ENCODE assay signal across 8 cellular contexts in the genomic region with DNA sequence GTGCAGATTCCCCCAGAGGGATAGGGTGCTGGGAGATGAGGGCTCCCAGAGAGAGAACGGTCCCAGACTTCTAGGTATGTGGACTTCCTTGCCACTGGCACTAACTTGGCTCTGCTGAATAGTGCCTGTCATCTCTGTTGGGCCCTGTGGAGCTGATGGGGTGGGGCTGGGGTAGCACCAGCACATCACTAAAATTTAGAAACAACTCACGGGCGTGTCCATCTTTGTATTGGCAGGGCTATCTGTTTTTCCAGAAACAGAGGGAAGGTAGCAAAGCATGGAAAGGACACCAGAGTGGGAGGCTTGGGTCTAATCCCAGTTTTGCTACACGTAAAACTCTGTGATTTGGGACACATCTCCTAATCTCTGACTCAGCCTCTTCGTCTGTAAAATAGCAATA. TPM values are rescaled to one million over a fixed set of nuclear protein-coding genes. Genes with fewer than 3 reads are reported as not detected.
A peak's percentile ranks its signal among the peaks of the same experiment; 100 is the strongest.
DNase-seq lines count a peak whose midpoint lies in the region; ATAC-seq, FAIRE-seq and TF ChIP-seq lines count a peak whose summit lies in the region.

No MANE protein-coding gene starts in this region.

- no peaks in the 10 kb centered on the region for H3K27me3 ChIP-seq in OCI-LY3 (ENCODE audit: low read depth, low read length)
- no peaks in the 10 kb centered on the region for H3K27me3 ChIP-seq in gastrocnemius medialis

- TF ChIP-seq CTCF in OCI-LY3 (IDR thresholded peaks at IDR 0.05; ENCODE audit: low read depth, low read length) (no peak), fibroblast of pulmonary artery (IDR thresholded peaks at IDR 0.05; ENCODE audit: low read length, missing control alignments) (no peak), gastrocnemius medialis (IDR thresholded peaks at IDR 0.05 in 4 of 5, conservative IDR thresholded peaks at IDR 0.05 in 1 of 5) (no peak)

- peak in 1 of 2 donors; percentile 37 for ATAC-seq in gastrocnemius medialis

- DNase-seq in GM12891 (ENCODE audit: insufficient read length, low spot score) (no peak), fibroblast of pulmonary artery (ENCODE audit: low read depth) (peak; percentile 66), gastrocnemius medialis (peak in 1 of 2 donors; percentile 19), NCI-H345 treated with DMSO at 0.1 percent for 48 hours (lab: John Stamatoyannopoulos, UW; ENCODE audit: unreplicated experiment) (no peak), NCI-H2196 (lab: John Stamatoyannopoulos, UW; ENCODE audit: unreplicated experiment) (no peak), A172 (ENCODE audit: low spot score) (no peak)
- no peak for DNase-seq in activated T-cell treated with anti-CD3 and anti-CD28 coated beads, Interleukin-2, amount 50 U/mL, for 1 hour

- no peak for TF ChIP-seq POLR2A in GM12891 (IDR thresholded peaks at IDR 0.05; ENCODE audit: low read depth, low read length)
- no peak for TF ChIP-seq POLR2A in gastrocnemius medialis (IDR thresholded peaks at IDR 0.05)

- in situ Hi-C loops in gastrocnemius medialis (cut with MboI; ENCODE audit: low sequenced_read_pairs in 4 of 4), result no loop called here

- H3K4me2 ChIP-seq in OCI-LY3 (ENCODE audit: low read length), result peak overlapping the region; percentile 88

- H3K36me3 ChIP-seq in OCI-LY3 (replicated peaks; ENCODE audit: low read depth, low read length) (peaks cover 19% of the 10 kb centered on the region), gastrocnemius medialis (peaks cover 0 to 3% of the 10 kb centered on the region in 2 donors)

- peaks cover 78% of the 10 kb centered on the region for H4K20me1 ChIP-seq in OCI-LY3 (ENCODE audit: insufficient read depth, low read length)

- peak overlapping the region; percentile 46 for H3K9ac ChIP-seq in OCI-LY3 (ENCODE audit: low read length)

- intact Hi-C loops in gastrocnemius medialis (cut with DNase I; ENCODE audit: low total_unique reads), result no loop called here

- H3K9me3 ChIP-seq in OCI-LY3 (ENCODE audit: insufficient read depth, low read length) (no peaks in the 10 kb centered on the region), gastrocnemius medialis (no peaks in the 10 kb centered on the region)

- peak; percentile 66 for FAIRE-seq in GM12891 (lab: Jason Lieb, UNC)

- H3K27ac ChIP-seq in OCI-LY3 (ENCODE audit: low read length), result peak overlapping the region; percentile 86
- H3K27ac ChIP-seq in gastrocnemius medialis, result peak overlapping the region; percentile 63 to 79 (median 74)

- H3K4me3 ChIP-seq in OCI-LY3 (ENCODE audit: low read length), result peak overlapping the region; percentile 64
- H3K4me3 ChIP-seq in fibroblast of pulmonary artery (replicated peaks; ENCODE audit: low read depth, low read length), result peak overlapping the region; percentile 33
- H3K4me3 ChIP-seq in gastrocnemius medialis, result no peak overlapping the region

- peaks cover 100% of the 10 kb centered on the region for H3K79me2 ChIP-seq in OCI-LY3 (ENCODE audit: low read length)

- H3K4me1 ChIP-seq in OCI-LY3 (ENCODE audit: low read length) (peaks cover 81% of the 10 kb centered on the region), gastrocnemius medialis (peaks cover 8 to 23% of the 10 kb centered on the region in 2 donors)

- no peak overlapping the region for H2AFZ ChIP-seq in OCI-LY3 (ENCODE audit: low read depth, low read length)

TF ChIP-seq in GM12891, 5 proteins besides CTCF, POLR2A, EP300 and RAD21:
- TF ChIP-seq PAX5 (IDR thresholded peaks at IDR 0.05; ENCODE audit: insufficient read depth, low read length, severe bottlenecking) (no peak), SPI1 (IDR thresholded peaks at IDR 0.05; ENCODE audit: low read depth, low read length) (no peak), TAF1 (IDR thresholded peaks at IDR 0.05; ENCODE audit: low read depth, low read length) (no peak), POLR2AphosphoS5 (IDR thresholded peaks at IDR 0.05; ENCODE audit: low read depth, low read length) (no peak), POU2F2 (IDR thresholded peaks at IDR 0.05; ENCODE audit: low read depth, low read length) (no peak)

RNA-seq across cellular contexts. Expression of gene SWAP70, which starts 25.8 kb away (rescaled TPM):
- 25.1 TPM for polyA plus RNA-seq in GM12891 (2012; ENCODE audit: low read depth, missing spikeins)
- total RNA-seq in gastrocnemius medialis, result 10 to 100 TPM in 1 of 4 donors, 1 to 10 TPM in 3; 6.5 to 14.4 (median 9.1) TPM
- total RNA-seq in A172 (2014; rRNA removed; shearing (Covaris generic)), result 43.2 and 54.7 TPM in 2 replicates

Comparison
In these comparisons a context has a peak if more than half of its experiments do, and no peak if none do; other contexts are left out.
1. H3K4me3 ChIP-seq: peak in OCI-LY3 (single experiment) and fibroblast of pulmonary artery (single experiment); none in gastrocnemius medialis (0 of 4).